ENCODE assay signal across 1 cellular context in the genomic region with DNA sequence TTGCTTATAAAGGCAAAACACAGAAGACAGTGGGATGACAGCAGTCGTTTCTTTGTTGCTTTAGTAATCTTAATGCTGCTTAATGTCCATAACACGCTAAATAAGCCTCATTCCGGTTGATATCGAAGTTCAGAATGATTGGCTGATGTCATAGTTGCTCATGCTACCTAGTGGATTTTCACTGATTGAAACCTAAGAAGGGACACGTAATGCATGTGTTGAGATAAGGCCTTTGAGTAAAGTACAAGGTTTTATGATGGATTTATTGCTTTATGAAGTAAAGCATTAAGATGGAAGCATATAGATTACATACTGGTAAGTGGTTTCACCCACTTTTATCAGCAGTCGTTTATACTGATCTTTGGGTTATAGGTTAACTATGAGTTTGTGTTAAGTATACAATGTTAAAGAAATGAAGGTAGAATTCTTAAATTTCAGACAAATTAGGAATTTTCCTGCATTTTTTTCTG.
A peak's percentile ranks its signal among the peaks of the same experiment; 100 is the strongest.
TF ChIP-seq lines count a peak whose summit lies in the region.

No MANE protein-coding gene starts in this region.

TF ChIP-seq in HEK293, 187 proteins besides CTCF, POLR2A, EP300 and RAD21 (continued from another document):
- TF ChIP-seq ZNF645 (tag by site-specific recombination; IDR thresholded peaks at IDR 0.05) = no peak
- peak; percentile 99 for TF ChIP-seq OSR2 (tag by site-specific recombination; IDR thresholded peaks at IDR 0.05)
- peak; percentile 65; the same call in 1 of the 2 replicates for TF ChIP-seq REPIN1 (tag by site-specific recombination; IDR thresholded peaks at IDR 0.05; ENCODE audit: low read depth)
- peak; percentile 78 for TF ChIP-seq ZNF610 (tag by site-specific recombination; IDR thresholded peaks at IDR 0.05; ENCODE audit: borderline replicate concordance)
- no peak for TF ChIP-seq ZNF112 (tag by site-specific recombination; IDR thresholded peaks at IDR 0.05)
- TF ChIP-seq, protein P1, sequence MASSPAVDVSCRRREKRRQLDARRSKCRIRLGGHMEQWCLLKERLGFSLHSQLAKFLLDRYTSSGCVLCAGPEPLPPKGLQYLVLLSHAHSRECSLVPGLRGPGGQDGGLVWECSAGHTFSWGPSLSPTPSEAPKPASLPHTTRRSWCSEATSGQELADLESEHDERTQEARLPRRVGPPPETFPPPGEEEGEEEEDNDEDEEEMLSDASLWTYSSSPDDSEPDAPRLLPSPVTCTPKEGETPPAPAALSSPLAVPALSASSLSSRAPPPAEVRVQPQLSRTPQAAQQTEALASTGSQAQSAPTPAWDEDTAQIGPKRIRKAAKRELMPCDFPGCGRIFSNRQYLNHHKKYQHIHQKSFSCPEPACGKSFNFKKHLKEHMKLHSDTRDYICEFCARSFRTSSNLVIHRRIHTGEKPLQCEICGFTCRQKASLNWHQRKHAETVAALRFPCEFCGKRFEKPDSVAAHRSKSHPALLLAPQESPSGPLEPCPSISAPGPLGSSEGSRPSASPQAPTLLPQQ (tag by site-specific recombination; IDR thresholded peaks at IDR 0.05) = peak; percentile 91
- TF ChIP-seq ZNF324 (tag by site-specific recombination; IDR thresholded peaks at IDR 0.05) = peak; percentile 86
- peak; percentile 77; the same call in 1 of the 2 replicates for TF ChIP-seq TRIM28 (IDR thresholded peaks at IDR 0.05; ENCODE audit: borderline replicate concordance, low read length)
- no peak; the same call in 1 of the 2 replicates for TF ChIP-seq KLF7 (tag by site-specific recombination; IDR thresholded peaks at IDR 0.05; ENCODE audit: borderline replicate concordance)
- no peak for TF ChIP-seq ZNF747 (tag by site-specific recombination; IDR thresholded peaks at IDR 0.05)
- TF ChIP-seq ZSCAN23 (tag by site-specific recombination; IDR thresholded peaks at IDR 0.05) = peak; percentile 95
- peak; percentile 65; the same call in 1 of the 2 replicates for TF ChIP-seq ZNF76 (tag by site-specific recombination; IDR thresholded peaks at IDR 0.05; ENCODE audit: borderline replicate concordance, low read depth)
- peak; percentile 93 for TF ChIP-seq KLF8 (tag by site-specific recombination; IDR thresholded peaks at IDR 0.05)
- peak; percentile 99 for TF ChIP-seq ZNF639 (tag by site-specific recombination; IDR thresholded peaks at IDR 0.05)
- TF ChIP-seq PRDM1 (tag by site-specific recombination; IDR thresholded peaks at IDR 0.05) = peak; percentile 84
- TF ChIP-seq KLF1 (tag by site-specific recombination; IDR thresholded peaks at IDR 0.05) = peak; percentile 69
- TF ChIP-seq PATZ1 (tag by site-specific recombination; IDR thresholded peaks at IDR 0.05) = peak; percentile 64
- TF ChIP-seq ZNF24 (tag by site-specific recombination; IDR thresholded peaks at IDR 0.05) = peak; percentile 99
- no peak for TF ChIP-seq GLIS2 (tag by site-specific recombination; IDR thresholded peaks at IDR 0.05)
- 0 out of 2 replicates have a peak, but pooled peaks have one; percentile 51 for TF ChIP-seq ZNF302 (tag by site-specific recombination; IDR thresholded peaks at IDR 0.05; ENCODE audit: low read depth)
- TF ChIP-seq ZNF514 (tag by site-specific recombination; IDR thresholded peaks at IDR 0.05) = no peak
- TF ChIP-seq, protein P2, sequence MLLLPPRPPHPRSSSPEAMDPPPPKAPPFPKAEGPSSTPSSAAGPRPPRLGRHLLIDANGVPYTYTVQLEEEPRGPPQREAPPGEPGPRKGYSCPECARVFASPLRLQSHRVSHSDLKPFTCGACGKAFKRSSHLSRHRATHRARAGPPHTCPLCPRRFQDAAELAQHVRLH (tag by site-specific recombination; IDR thresholded peaks at IDR 0.05) = peak; percentile 97
- TF ChIP-seq ZBTB17 (tag by site-specific recombination; IDR thresholded peaks at IDR 0.05) = peak; percentile 90
TF ChIP-seq in HEK293: peak in this region for 68.
